1 cellular context compared by ENCODE assay signal in genomic region chr3:78907367-78907766, GRCh38.
TF ChIP-seq lines count a peak whose summit lies in the region.

No MANE protein-coding gene starts in this region.

TF ChIP-seq in GM23338, 12 proteins besides CTCF, POLR2A, EP300 and RAD21 (continued from another document):
- TF ChIP-seq ETS1 (IDR thresholded peaks at IDR 0.05) = no peak
- no peak for TF ChIP-seq REST (IDR thresholded peaks at IDR 0.05; ENCODE audit: unreplicated experiment)
- no peak for TF ChIP-seq CREB1 (CRISPR knock-in tag; IDR thresholded peaks at IDR 0.05; ENCODE audit: low read depth)
- TF ChIP-seq EZH2phosphoT487 (IDR thresholded peaks at IDR 0.05; ENCODE audit: unreplicated experiment) = no peak
- no peak for TF ChIP-seq JUNB (IDR thresholded peaks at IDR 0.05; ENCODE audit: unreplicated experiment)
- no peak for TF ChIP-seq EZH2 (IDR thresholded peaks at IDR 0.05; ENCODE audit: low read depth, unreplicated experiment)
- TF ChIP-seq POLR2AphosphoS5 (IDR thresholded peaks at IDR 0.05; ENCODE audit: low read depth) = no peak
- no peak for TF ChIP-seq ZNF331 (CRISPR knock-in tag; IDR thresholded peaks at IDR 0.05; ENCODE audit: low read depth)
